16 cellular contexts compared by ENCODE assay signal in the genomic region with DNA sequence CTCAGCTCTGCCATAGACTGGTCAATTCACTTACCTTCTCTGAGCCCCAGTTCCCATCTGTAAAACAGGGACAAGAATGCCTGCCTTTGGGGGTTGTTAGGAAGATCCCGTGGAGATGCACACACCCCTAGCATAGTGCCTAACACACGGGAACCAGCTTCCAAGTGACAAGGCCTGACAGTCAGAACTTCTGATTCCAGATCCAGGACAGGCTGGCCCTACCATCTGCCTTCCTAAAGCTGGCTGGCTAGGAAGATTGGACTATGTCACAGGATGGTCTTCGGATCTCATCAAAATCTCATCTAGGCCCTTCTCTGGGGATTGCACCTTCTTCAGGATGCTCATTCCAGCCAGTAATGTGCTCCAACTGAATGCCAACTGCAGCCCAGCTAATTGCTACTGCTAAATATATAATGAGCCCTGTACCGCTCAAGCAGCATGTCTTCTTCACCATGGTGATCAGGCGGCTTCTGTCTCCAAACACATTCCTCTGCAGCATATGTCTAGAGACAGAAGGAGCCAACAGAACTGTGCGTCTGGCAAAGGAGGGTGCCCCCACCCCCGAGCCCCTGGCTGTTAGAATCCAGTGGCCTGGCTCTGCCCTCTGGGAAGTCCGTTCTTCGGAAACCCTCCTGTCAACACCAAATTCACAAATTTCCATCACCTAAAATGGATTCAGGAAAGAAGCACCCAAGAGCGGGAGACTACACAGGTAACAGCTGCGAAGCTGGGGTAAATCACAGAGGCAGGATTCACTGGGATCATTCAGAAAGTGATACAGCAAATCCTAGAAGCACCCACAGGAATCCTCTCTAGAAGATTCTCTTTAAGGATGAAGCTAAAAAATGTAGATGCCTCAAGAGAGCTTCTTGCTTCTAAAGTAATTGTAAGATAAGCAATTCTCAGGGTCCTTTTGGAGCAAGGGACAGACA.
DNase-seq lines count a peak whose midpoint lies in the region; ATAC-seq and TF ChIP-seq lines count a peak whose summit lies in the region.
"Had no signal": no experiment of that assay in that cellular context is flagged by ENCODE, and none has a peak within 500 bp of the region (broad histone marks: within the 10 kb centered on the region; RNA-seq: fewer than 3 reads in every experiment).

No MANE protein-coding gene starts in this region.

- ATAC-seq in HG02798 (IDR thresholded peaks at IDR 0.05; ENCODE audit: poor library complexity, unreplicated experiment) (no peak), HG03520 (IDR thresholded peaks at IDR 0.05; ENCODE audit: unreplicated experiment) (no peak)
- ATAC-seq: A549 had no signal

- H3K4me3 Mint-ChIP-seq in brain, result no peak overlapping the region

- H3K27ac ChIP-seq in right atrium auricular region, result no peak overlapping the region
- H3K27ac ChIP-seq in left ventricle myocardium inferior (replicated peaks), result no peak overlapping the region
- no peak overlapping the region for H3K27ac ChIP-seq in prostate gland
- H3K27ac ChIP-seq: A549, C4-2B, KMS-11 had no signal

- TF ChIP-seq POLR2A in prostate gland (IDR thresholded peaks at IDR 0.05), result no peak

- H3K27me3 ChIP-seq in right atrium auricular region, result no peaks in the 10 kb centered on the region
- H3K27me3 ChIP-seq in left ventricle myocardium inferior (ENCODE audit: low read depth), result no peaks in the 10 kb centered on the region
- H3K27me3 ChIP-seq in prostate gland (replicated peaks; ENCODE audit: insufficient read depth), result no peaks in the 10 kb centered on the region

- H3K4me1 Mint-ChIP-seq in brain, result peaks cover 12% of the 10 kb centered on the region

- H3K9me3 Mint-ChIP-seq in brain, result peaks cover 0 to 10% (median 0%) of the 10 kb centered on the region in 5 experiments

- TF ChIP-seq CTCF in right atrium auricular region (IDR thresholded peaks at IDR 0.05) (no peak), left ventricle myocardium inferior (IDR thresholded peaks at IDR 0.05; ENCODE audit: borderline replicate concordance) (no peak), brain (conservative IDR thresholded peaks at IDR 0.05) (no peak), prostate gland (IDR thresholded peaks at IDR 0.05) (no peak)

- H3K27ac Mint-ChIP-seq in brain, result peak overlapping the region in 3 of 5 experiments; percentile 36 to 87 (median 45)

- peak; percentile 13 for DNase-seq in right atrium auricular region (ENCODE audit: low spot score)
- no peak for DNase-seq in left ventricle myocardium inferior
- DNase-seq in inferior parietal cortex (ENCODE audit: extremely low spot score), result peak; percentile 32
- no peak for DNase-seq in prostate gland (ENCODE audit: low spot score)
- DNase-seq in T-helper 9 cell, result no peak
- DNase-seq: DMS53, NCI-H1436 treated with DMSO at 0.1 percent for 48 hours, NCI-H748 treated with DMSO at 0.1 percent for 48 hours, OCI-M1 had no signal

- no peak overlapping the region for H3K4me3 ChIP-seq in right atrium auricular region
- no peak overlapping the region for H3K4me3 ChIP-seq in left ventricle myocardium inferior
- H3K4me3 ChIP-seq in prostate gland, result no peak overlapping the region
- H3K4me3 ChIP-seq: A549, HAP-1 had no signal

- no peaks in the 10 kb centered on the region for H3K36me3 Mint-ChIP-seq in brain

- H3K4me1 ChIP-seq in right atrium auricular region, result no peaks in the 10 kb centered on the region
- no peaks in the 10 kb centered on the region for H3K4me1 ChIP-seq in left ventricle myocardium inferior
- H3K4me1 ChIP-seq in prostate gland (replicated peaks), result no peaks in the 10 kb centered on the region
- H3K4me1 ChIP-seq: HAP-1 had no signal

- H3K27me3 Mint-ChIP-seq in brain, result no peaks in the 10 kb centered on the region

- 82% methylated on average over 11 of the region's 11 CpGs for WGBS in prostate gland

- H3K36me3 ChIP-seq in right atrium auricular region (no peaks in the 10 kb centered on the region), left ventricle myocardium inferior (no peaks in the 10 kb centered on the region), prostate gland (no peaks in the 10 kb centered on the region)
- H3K36me3 ChIP-seq: HAP-1 had no signal

- H3K9me3 ChIP-seq in right atrium auricular region (no peaks in the 10 kb centered on the region), left ventricle myocardium inferior (replicated peaks) (no peaks in the 10 kb centered on the region), prostate gland (no peaks in the 10 kb centered on the region)
- H3K9me3 ChIP-seq: A549, HAP-1 had no signal

- intact Hi-C loops in left ventricle myocardium inferior (cut with micrococcal nuclease), result no loop called here
- intact Hi-C loops in prostate gland (cut with DNase I), result no loop called here

Comparison
In these comparisons a context has a peak if more than half of its experiments do, and no peak if none do; other contexts are left out.
1. DNase-seq: peak in right atrium auricular region (single experiment) and inferior parietal cortex (single experiment); none in left ventricle myocardium inferior (single experiment), prostate gland (single experiment) and T-helper 9 cell (single experiment).